Comparison of ENCODE assay signal across 8 cellular contexts in genomic region chr20:64079273-64080012, GRCh38. TPM values are rescaled to one million over a fixed set of nuclear protein-coding genes. Genes with fewer than 3 reads are reported as not detected.
DNase-seq lines count a peak whose midpoint lies in the region; ATAC-seq, FAIRE-seq and TF ChIP-seq lines count a peak whose summit lies in the region.

A gene with protein sequence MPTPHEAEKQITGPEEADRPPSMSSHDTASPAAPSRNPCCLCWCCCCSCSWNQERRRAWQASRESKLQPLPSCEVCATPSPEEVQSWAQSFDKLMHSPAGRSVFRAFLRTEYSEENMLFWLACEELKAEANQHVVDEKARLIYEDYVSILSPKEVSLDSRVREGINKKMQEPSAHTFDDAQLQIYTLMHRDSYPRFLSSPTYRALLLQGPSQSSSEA (minus strand): TSS chr20:64079518. CDS start chr20:64076886, 2,632 bp downstream.

- POLR2A ChIA-PET in BJ (lab: Charles Lee): no interaction called here

- peak within 1 kb of the TSS; percentile 93 for H3K4me2 ChIP-seq in neuronal stem cell (ENCODE audit: insufficient read depth, low read length, poor library complexity, severe bottlenecking)

- H3K9me3 ChIP-seq in SJSA1 (replicated peaks) (no peaks in the 10 kb centered on the region), gastroesophageal sphincter (no peaks in the 10 kb centered on the region), neuronal stem cell (replicated peaks in 1 of 2; ENCODE audit: control insufficient read depth in 2 of 2, insufficient read depth in 1 of 2, low read depth in 1 of 2, low read length in 2 of 2) (no peaks in the 10 kb centered on the region)

- peak within 1 kb of the TSS; percentile 66 for H3K4ac ChIP-seq in neuronal stem cell (ENCODE audit: low read length)

- H4K91ac ChIP-seq in neuronal stem cell (ENCODE audit: low read depth, low read length, poor library complexity): no peak within 1 kb of the TSS

- H3K23ac ChIP-seq in neuronal stem cell (ENCODE audit: low read depth, low read length, poor library complexity): peak within 1 kb of the TSS; percentile 22

- peak within 1 kb of the TSS; percentile 98 for H3K14ac ChIP-seq in neuronal stem cell (ENCODE audit: low read length)

- DNase-seq in BJ (ENCODE audit: low read depth): peak; percentile 7
- DNase-seq in HTR-8/SVneo (ENCODE audit: insufficient read length, low spot score): peak; percentile 96
- DNase-seq in SJSA1 (ENCODE audit: low read depth in 1 of 2, low spot score in 2 of 2): peak; percentile 62 to 68
- peak; percentile 85 for DNase-seq in activated naive CD4-positive, alpha-beta T cell treated with anti-CD3 and anti-CD28 coated beads, Interleukin-2, amount 10 ng/mL, durations not matched to agents 7 days and 5 days
- DNase-seq in neuronal stem cell (ENCODE audit: low spot score): peak; percentile 77
- peak; percentile 83 for DNase-seq in type B pancreatic cell (ENCODE audit: extremely low spot score, unreplicated experiment)

- TF ChIP-seq CTCF in BJ (IDR thresholded peaks at IDR 0.05; ENCODE audit: insufficient read depth, low read depth, low read length) (no peak), gastroesophageal sphincter (IDR thresholded peaks at IDR 0.05) (no peak), type B pancreatic cell (conservative IDR thresholded peaks at IDR 0.05) (no peak)

- H4K8ac ChIP-seq in neuronal stem cell (ENCODE audit: low read depth, low read length): peak within 1 kb of the TSS; percentile 29

- H3K27ac ChIP-seq in SJSA1: no peak within 1 kb of the TSS
- H3K27ac ChIP-seq in gastroesophageal sphincter: peak within 1 kb of the TSS in 3 of 4 donors; percentile 77 to 83 (median 82)
- H3K27ac ChIP-seq in neuronal stem cell (replicated peaks; ENCODE audit: low read length): peak within 1 kb of the TSS; percentile 28

- no CpG with 5 or more reads among the region's 73 CpGs for WGBS in gastroesophageal sphincter (ENCODE audit: low coverage in 1 of 2), 2 donors
- WGBS in neuronal stem cell (ENCODE audit: extremely low coverage in 2 of 2, insufficient read length in 2 of 2, insufficient replicate concordance in 1 of 2), 2 donors: no CpG with 5 or more reads among the region's 73 CpGs

- H3K9me3 Mint-ChIP-seq in activated naive CD4-positive, alpha-beta T cell treated with anti-CD3 and anti-CD28 coated beads, Interleukin-2, amount 10 ng/mL, durations not matched to agents 7 days and 5 days: no peaks in the 10 kb centered on the region
- no peaks in the 10 kb centered on the region for H3K9me3 Mint-ChIP-seq in type B pancreatic cell

- H3K36me3 Mint-ChIP-seq in activated naive CD4-positive, alpha-beta T cell treated with anti-CD3 and anti-CD28 coated beads, Interleukin-2, amount 10 ng/mL, durations not matched to agents 7 days and 5 days: peaks cover 28% of the 10 kb centered on the region
- no peaks in the 10 kb centered on the region for H3K36me3 Mint-ChIP-seq in type B pancreatic cell

- H3K9ac ChIP-seq in neuronal stem cell (ENCODE audit: low read depth, low read length, poor library complexity): peak within 1 kb of the TSS; percentile 92

- peaks cover 6% of the 10 kb centered on the region for H3K27me3 ChIP-seq in BJ (ENCODE audit: control insufficient read depth, insufficient read depth, low read length)
- peaks cover 16% of the 10 kb centered on the region for H3K27me3 ChIP-seq in SJSA1 (replicated peaks)
- peaks cover 18% of the 10 kb centered on the region for H3K27me3 ChIP-seq in gastroesophageal sphincter
- peaks cover 2 to 26% (median 25%) of the 10 kb centered on the region in 3 experiments for H3K27me3 ChIP-seq in neuronal stem cell (ENCODE audit: control insufficient read depth in 3 of 3, insufficient read depth in 3 of 3, low read depth in 1 of 3, low read length in 3 of 3)

- TF ChIP-seq POLR2A in GM19193 (IDR thresholded peaks at IDR 0.05; ENCODE audit: extremely low read depth, insufficient read depth, insufficient read length) (peak; percentile 46), gastroesophageal sphincter (IDR thresholded peaks at IDR 0.05) (peak in 1 of 2 donors; percentile 40)

- H3K36me3 ChIP-seq in BJ (ENCODE audit: control insufficient read depth, insufficient read depth, low read length): peaks cover under 1% of the 10 kb centered on the region
- peaks cover 8% of the 10 kb centered on the region for H3K36me3 ChIP-seq in SJSA1
- peaks cover 0 to 11% of the 10 kb centered on the region in 2 donors for H3K36me3 ChIP-seq in gastroesophageal sphincter
- peaks cover 0 to 1% of the 10 kb centered on the region in 2 donors for H3K36me3 ChIP-seq in neuronal stem cell (replicated peaks in 1 of 2; ENCODE audit: control insufficient read depth in 2 of 2, insufficient read depth in 2 of 2, low read length in 2 of 2)

- FAIRE-seq in HTR-8/SVneo (lab: Jason Lieb, UNC): peak; percentile 99

- peak within 1 kb of the TSS; percentile 82 for H2BK5ac ChIP-seq in neuronal stem cell (ENCODE audit: low read length)

- peaks cover 9% of the 10 kb centered on the region for H3K79me1 ChIP-seq in neuronal stem cell (ENCODE audit: low read depth, low read length)

- TF ChIP-seq EP300 in gastroesophageal sphincter (IDR thresholded peaks at IDR 0.05): no peak

- H3K4me1 ChIP-seq in SJSA1 (replicated peaks): peaks cover 47% of the 10 kb centered on the region
- H3K4me1 ChIP-seq in gastroesophageal sphincter: peaks cover 0 to 52% (median 25%) of the 10 kb centered on the region in 3 donors
- H3K4me1 ChIP-seq in neuronal stem cell (ENCODE audit: control insufficient read depth in 2 of 2, insufficient read depth in 1 of 2, low read depth in 1 of 2, low read length in 2 of 2): peaks cover 29 to 56% of the 10 kb centered on the region in 2 donors

- peak within 1 kb of the TSS; percentile 98 for H3K18ac ChIP-seq in neuronal stem cell (ENCODE audit: low read length)

- H3K27ac Mint-ChIP-seq in activated naive CD4-positive, alpha-beta T cell treated with anti-CD3 and anti-CD28 coated beads, Interleukin-2, amount 10 ng/mL, durations not matched to agents 7 days and 5 days: peak within 1 kb of the TSS; percentile 92
- H3K27ac Mint-ChIP-seq in type B pancreatic cell: no peak within 1 kb of the TSS

- H2BK12ac ChIP-seq in neuronal stem cell (ENCODE audit: low read length): peak within 1 kb of the TSS; percentile 84

- peak within 1 kb of the TSS; percentile 95 for H2BK15ac ChIP-seq in neuronal stem cell (ENCODE audit: low read length)

- H3K4me1 Mint-ChIP-seq in activated naive CD4-positive, alpha-beta T cell treated with anti-CD3 and anti-CD28 coated beads, Interleukin-2, amount 10 ng/mL, durations not matched to agents 7 days and 5 days: peaks cover 52% of the 10 kb centered on the region
- H3K4me1 Mint-ChIP-seq in type B pancreatic cell (ENCODE audit: unreplicated experiment): peaks cover 22% of the 10 kb centered on the region

- peak within 1 kb of the TSS; percentile 96 for H2AFZ ChIP-seq in neuronal stem cell (ENCODE audit: low read length)

- H2AK5ac ChIP-seq in neuronal stem cell (ENCODE audit: low read depth, low read length): peak within 1 kb of the TSS; percentile 15

- H3K4me3 Mint-ChIP-seq in activated naive CD4-positive, alpha-beta T cell treated with anti-CD3 and anti-CD28 coated beads, Interleukin-2, amount 10 ng/mL, durations not matched to agents 7 days and 5 days: peak within 1 kb of the TSS; percentile 94
- H3K4me3 Mint-ChIP-seq in type B pancreatic cell: peak within 1 kb of the TSS; percentile 83

- peak within 1 kb of the TSS; percentile 65 for H3K4me3 ChIP-seq in BJ (ENCODE audit: low read depth, low read length)
- peak within 1 kb of the TSS; percentile 60 for H3K4me3 ChIP-seq in SJSA1
- peak within 1 kb of the TSS; percentile 34 to 78 for H3K4me3 ChIP-seq in gastroesophageal sphincter
- peak within 1 kb of the TSS; percentile 58 to 92 for H3K4me3 ChIP-seq in neuronal stem cell (ENCODE audit: low read length in 2 of 2)

- CTCF ChIA-PET in BJ (lab: Yijun Ruan, JAX): interaction anchor here (0.9 to 6.4 kb wide), 4 partner anchors 10 to 41 kb away, joined by 3 to 49 read pairs (median 18); partner anchors contain the start of gene TCEA2
- CTCF ChIA-PET in activated naive CD4-positive, alpha-beta T cell treated with anti-CD3 and anti-CD28 coated beads, Interleukin-2, amount 10 ng/mL, durations not matched to agents 7 days and 5 days (lab: Charles Lee): interaction anchor here (0.6 to 2.8 kb wide), 3 partner anchors 42 to 143 kb away, joined by 3 to 9 read pairs (median 7); partner anchors contain the start of genes PRPF6 and SAMD10

- H3K27me3 Mint-ChIP-seq in activated naive CD4-positive, alpha-beta T cell treated with anti-CD3 and anti-CD28 coated beads, Interleukin-2, amount 10 ng/mL, durations not matched to agents 7 days and 5 days: peaks cover 38% of the 10 kb centered on the region
- H3K27me3 Mint-ChIP-seq in type B pancreatic cell: peaks cover 24% of the 10 kb centered on the region

- peak within 1 kb of the TSS; percentile 81 for H2BK120ac ChIP-seq in neuronal stem cell (ENCODE audit: low read depth, low read length)

- ATAC-seq in gastroesophageal sphincter: peak; percentile 77

RNA-seq across cellular contexts. Expression of the gene that starts here (rescaled TPM):
- 12.1 and 14.5 TPM in 2 replicates for polyA plus RNA-seq in BJ (2011; rRNA removed)
- polyA minus RNA-seq in BJ (2011; rRNA and poly(A)+ RNA removed): 9.0 and 11.9 TPM in 2 replicates
- total RNA-seq in SJSA1 (2014; rRNA removed; shearing (Covaris generic)): 18.5 and 21.3 TPM in 2 replicates
- 10 to 100 TPM in 2 of 4 donors, 1 to 10 TPM in 2; 3.4 to 16.0 (median 10.5) TPM for total RNA-seq in gastroesophageal sphincter
- polyA plus RNA-seq in neuronal stem cell (2013, experiment 1 of 2): 7.9 TPM
- 8.0 TPM for polyA plus RNA-seq in neuronal stem cell (2013, experiment 2 of 2)
- total RNA-seq in type B pancreatic cell (ENCODE audit: low replicate concordance): 8.4 and 9.5 TPM in 2 replicates

Comparison
In these comparisons a context has a peak if more than half of its experiments do, and no peak if none do; other contexts are left out.
1. DNase-seq: peak in every context shown above with its lines; median percentile 96 in HTR-8/SVneo; 85 in activated naive CD4-positive, alpha-beta T cell treated with anti-CD3 and anti-CD28 coated beads, Interleukin-2, amount 10 ng/mL, durations not matched to agents 7 days and 5 days; 83 in type B pancreatic cell; 77 in neuronal stem cell; 65 in SJSA1; 7 in BJ.